Comparison of ENCODE assay signal across 19 cellular contexts in genomic region chr1:228385232-228385631, GRCh38. TPM values are rescaled to one million over a fixed set of nuclear protein-coding genes. Genes with fewer than 3 reads are reported as not detected.
DNase-seq lines count a peak whose midpoint lies in the region; ATAC-seq, FAIRE-seq and TF ChIP-seq lines count a peak whose summit lies in the region.
"Had no signal": no experiment of that assay in that cellular context is flagged by ENCODE, and none has a peak within 500 bp of the region (broad histone marks: within the 10 kb centered on the region; RNA-seq: fewer than 3 reads in every experiment).

No MANE protein-coding gene starts in this region.

- no peaks in the 10 kb centered on the region for H3K9me3 ChIP-seq in HEK293 (ENCODE audit: control insufficient read depth, insufficient read depth, low read depth, low read length)
- no peaks in the 10 kb centered on the region for H3K9me3 ChIP-seq in body of pancreas
- H3K9me3 ChIP-seq: BE2C, BLaER1 had no signal

- no peak for ATAC-seq in body of pancreas

- POLR2A ChIA-PET in HEK293 (lab: Yijun Ruan, JAX): interaction anchor here (1.0 kb wide), 1 partner anchor 10 kb away, joined by 3 read pairs; no protein-coding TSS in a partner anchor

- DNase-seq in D721Med (ENCODE audit: insufficient read length, low spot score): no peak
- no peak for DNase-seq in activated CD4-positive, alpha-beta T cell treated with anti-CD3 and anti-CD28 coated beads, Interleukin-2, amount 50 U/mL, for 1 hour
- DNase-seq in body of pancreas: no peak
- DNase-seq in NCI-H2081 (lab: John Stamatoyannopoulos, UW): no peak
- DNase-seq: 8988T; ACHN; BE2C; C1 segment of cervical spinal cord; CD4-positive, alpha-beta memory T cell; CD4-positive, CD25-positive, alpha-beta regulatory T cell; CD8-positive, alpha-beta memory T cell; COR-L47; DMS79 treated with DMSO at 0.1 percent for 48 hours; GF-D8 had no signal

- no peaks in the 10 kb centered on the region for H3K27me3 ChIP-seq in body of pancreas
- H3K27me3 ChIP-seq: BE2C had no signal

- H3K36me3 ChIP-seq in HEK293 (ENCODE audit: control insufficient read depth in 2 of 2, insufficient read depth in 1 of 2, low read length in 2 of 2) (no peaks in the 10 kb centered on the region), body of pancreas (replicated peaks in 1 of 2; ENCODE audit: insufficient read depth in 1 of 2, low read depth in 2 of 2) (no peaks in the 10 kb centered on the region)
- H3K36me3 ChIP-seq: BE2C, BLaER1 had no signal

- no peak for TF ChIP-seq POLR2A in body of pancreas (IDR thresholded peaks at IDR 0.05)

- CTCF ChIA-PET in HEK293 (lab: Yijun Ruan, JAX): interaction anchor here (0.5 to 1.4 kb wide), 4 partner anchors 130 to 812 kb away, joined by 3 to 5 read pairs (median 4); partner anchors contain the start of gene IBA57

- no peaks in the 10 kb centered on the region for H3K4me1 ChIP-seq in HEK293 (ENCODE audit: control insufficient read depth, insufficient read depth, low read length)
- H3K4me1 ChIP-seq in body of pancreas: no peaks in the 10 kb centered on the region
- H3K4me1 ChIP-seq: BE2C, BLaER1 had no signal

- peak; percentile 11 for FAIRE-seq in D721Med (lab: Jason Lieb, UNC)
- peak; percentile 48 for FAIRE-seq in TTC549 (lab: Jason Lieb, UNC)
- FAIRE-seq: A204.1, GM12891 had no signal

- TF ChIP-seq CTCF in D721Med (IDR thresholded peaks at IDR 0.05; ENCODE audit: insufficient read depth, missing control alignments): no peak
- TF ChIP-seq CTCF in HEK293 (tag by site-specific recombination; IDR thresholded peaks at IDR 0.05): no peak
- TF ChIP-seq CTCF in body of pancreas (IDR thresholded peaks at IDR 0.05): no peak

- intact Hi-C loops in body of pancreas (cut with DNase I): no loop called here

- H3K27ac ChIP-seq in HEK293 (ENCODE audit: extremely low read depth, low read depth, low read length) (no peak overlapping the region), body of pancreas (no peak overlapping the region)
- H3K27ac ChIP-seq: BLaER1 had no signal

- H3K4me3 ChIP-seq in HEK293 (ENCODE audit: low read depth, low read length) (no peak overlapping the region), body of pancreas (no peak overlapping the region)
- H3K4me3 ChIP-seq: BLaER1 had no signal

TF ChIP-seq in HEK293, 187 proteins besides CTCF, POLR2A, EP300 and RAD21:
- TF ChIP-seq ZBTB17 (tag by site-specific recombination; IDR thresholded peaks at IDR 0.05) (peak; percentile 15; the same call in 1 of the 2 replicates), ZNF341 (tag by site-specific recombination; IDR thresholded peaks at IDR 0.05; ENCODE audit: low read depth) (no peak), BCL11A (tag by site-specific recombination; IDR thresholded peaks at IDR 0.05; ENCODE audit: low read depth) (no peak), ZNF366 (tag by site-specific recombination; conservative IDR thresholded peaks at IDR 0.05) (0 out of 2 replicates have a peak, but pooled peaks have one; percentile 13)

RNA-seq across cellular contexts. Expression of gene TRIM11, which starts 21.4 kb away (rescaled TPM):
- 10 to 100 TPM; 14.0 to 24.4 TPM for total RNA-seq in body of pancreas

RNA-seq across cellular contexts. Expression of gene TRIM17, which starts 31.4 kb away (rescaled TPM):
- 1 to 10 TPM in 1 of 2 donors, not detected in 1; 1.0 TPM for total RNA-seq in body of pancreas
